27 cellular contexts compared by ENCODE assay signal in genomic region chr12:99847936-99848335, GRCh38.
"Had no signal": no experiment of that assay in that cellular context is flagged by ENCODE, and none has a peak within 500 bp of the region (broad histone marks: within the 10 kb centered on the region; RNA-seq: fewer than 3 reads in every experiment).

No MANE protein-coding gene starts in this region.

- H3K27ac ChIP-seq: KMS-11, VCaP had no signal

- H3K4me2 ChIP-seq: KMS-11 had no signal

- ATAC-seq: activated CD8-positive, alpha-beta memory T cell treated with anti-CD3 and anti-CD28 coated beads, Interleukin-2, amount 10 ng/mL, durations not matched to agents 7 days and 5 days; activated naive CD8-positive, alpha-beta T cell treated with anti-CD3 and anti-CD28 coated beads, Interleukin-2, amount 50 U/mL, for 24 hours; SK-N-SH treated with all-trans-retinoic acid at 6 μM for 48 hours; T-cell; T-helper 17 cell had no signal

- DNase-seq: activated CD4-positive, alpha-beta memory T cell treated with anti-CD3 and anti-CD28 coated beads, Interleukin-2, amount 10 ng/mL, durations not matched to agents 7 days and 5 days; activated CD4-positive, alpha-beta T cell treated with anti-CD3 and anti-CD28 coated beads for 1 hour; activated CD4-positive, alpha-beta T cell treated with anti-CD3 and anti-CD28 coated beads for 48 hours; activated CD4-positive, CD25-positive, alpha-beta regulatory T cell; activated CD8-positive, alpha-beta memory T cell treated with anti-CD3 and anti-CD28 coated beads for 24 hours; activated CD8-positive, alpha-beta memory T cell treated with anti-CD3 and anti-CD28 coated beads, Interleukin-2, amount 10 ng/mL, durations not matched to agents 7 days and 5 days; activated CD8-positive, alpha-beta memory T cell treated with anti-CD3 and anti-CD28 coated beads, Interleukin-2, amount 50 U/mL, for 48 hours; activated effector memory CD4-positive, alpha-beta T cell treated with Interleukin-2 at 50 U/mL for 16 hours; activated naive CD4-positive, alpha-beta T cell treated with anti-CD3 and anti-CD28 coated beads, Interleukin-2, amount 10 ng/mL, durations not matched to agents 7 days and 5 days; activated naive CD8-positive, alpha-beta T cell treated with anti-CD3 and anti-CD28 coated beads, Interleukin-2, amount 50 U/mL, for 24 hours; activated T-cell treated with anti-CD3 and anti-CD28 coated beads, Interleukin-2, amount 50 U/mL, for 48 hours; anterior cingulate cortex; central memory CD4-positive, alpha-beta T cell; NCI-H1105; NCI-H1436 treated with DMSO at 0.1 percent for 48 hours; NCI-H1694 treated with DMSO at 0.1 percent for 48 hours; NCI-H2029; NCI-H2107; NCI-H226; NCI-H446 treated with DMSO at 0.1 percent for 48 hours; NK-92 treated with Interleukin-12 subunit alpha and Interleukin-12 subunit beta, amount 100 ng/mL, for 24 hours; Right ventricle myocardium superior; T-cell; T-helper 17 cell had no signal

- H3K9ac ChIP-seq: KMS-11 had no signal
